In the genomic region with DNA sequence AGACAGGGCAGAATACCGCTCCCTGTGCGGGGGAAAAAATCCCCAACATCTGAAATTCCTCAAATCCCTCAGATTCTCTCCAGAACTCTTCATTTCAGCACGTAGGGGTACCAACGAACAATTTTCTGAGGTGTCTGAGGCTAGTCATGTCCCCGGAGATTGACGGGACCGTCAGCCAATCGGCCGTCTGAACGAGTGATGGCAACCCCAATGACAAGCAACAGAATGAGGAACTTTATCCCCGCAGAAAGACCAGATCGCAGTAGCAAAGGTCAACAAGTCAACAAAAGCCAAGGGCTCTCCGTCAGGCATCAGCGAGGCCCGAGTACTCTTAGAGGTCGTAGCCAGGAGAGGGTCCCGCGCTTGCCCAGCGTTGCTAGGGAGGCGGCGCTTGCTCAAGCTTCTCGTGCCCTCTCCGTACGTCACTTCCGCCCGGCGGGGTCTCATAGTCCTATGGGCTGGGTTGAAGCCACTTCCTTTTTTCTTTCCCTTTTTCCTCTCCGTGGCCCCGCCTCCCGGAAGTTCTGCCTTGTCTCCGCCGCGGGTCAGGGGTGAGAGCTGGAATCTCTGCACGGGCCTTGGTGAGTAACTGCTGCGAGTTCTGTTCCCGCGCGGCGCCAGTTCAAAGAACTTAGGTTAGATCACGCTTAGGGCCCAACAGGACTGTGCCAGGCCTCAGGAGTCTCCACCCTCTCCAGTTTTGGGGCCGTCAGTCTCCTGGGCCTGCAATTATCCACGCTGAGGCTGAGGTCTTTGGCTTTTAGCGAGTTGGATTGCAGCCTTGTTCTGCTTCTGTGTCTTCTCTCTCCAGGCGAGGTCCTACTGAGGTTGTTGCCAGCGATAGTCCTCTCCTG, we compare ENCODE assay signal across 8 cellular contexts. TPM values are rescaled to one million over a fixed set of nuclear protein-coding genes. Genes with fewer than 3 reads are reported as not detected.
DNase-seq lines count a peak whose midpoint lies in the region; ATAC-seq and TF ChIP-seq lines count a peak whose summit lies in the region.

A gene with protein sequence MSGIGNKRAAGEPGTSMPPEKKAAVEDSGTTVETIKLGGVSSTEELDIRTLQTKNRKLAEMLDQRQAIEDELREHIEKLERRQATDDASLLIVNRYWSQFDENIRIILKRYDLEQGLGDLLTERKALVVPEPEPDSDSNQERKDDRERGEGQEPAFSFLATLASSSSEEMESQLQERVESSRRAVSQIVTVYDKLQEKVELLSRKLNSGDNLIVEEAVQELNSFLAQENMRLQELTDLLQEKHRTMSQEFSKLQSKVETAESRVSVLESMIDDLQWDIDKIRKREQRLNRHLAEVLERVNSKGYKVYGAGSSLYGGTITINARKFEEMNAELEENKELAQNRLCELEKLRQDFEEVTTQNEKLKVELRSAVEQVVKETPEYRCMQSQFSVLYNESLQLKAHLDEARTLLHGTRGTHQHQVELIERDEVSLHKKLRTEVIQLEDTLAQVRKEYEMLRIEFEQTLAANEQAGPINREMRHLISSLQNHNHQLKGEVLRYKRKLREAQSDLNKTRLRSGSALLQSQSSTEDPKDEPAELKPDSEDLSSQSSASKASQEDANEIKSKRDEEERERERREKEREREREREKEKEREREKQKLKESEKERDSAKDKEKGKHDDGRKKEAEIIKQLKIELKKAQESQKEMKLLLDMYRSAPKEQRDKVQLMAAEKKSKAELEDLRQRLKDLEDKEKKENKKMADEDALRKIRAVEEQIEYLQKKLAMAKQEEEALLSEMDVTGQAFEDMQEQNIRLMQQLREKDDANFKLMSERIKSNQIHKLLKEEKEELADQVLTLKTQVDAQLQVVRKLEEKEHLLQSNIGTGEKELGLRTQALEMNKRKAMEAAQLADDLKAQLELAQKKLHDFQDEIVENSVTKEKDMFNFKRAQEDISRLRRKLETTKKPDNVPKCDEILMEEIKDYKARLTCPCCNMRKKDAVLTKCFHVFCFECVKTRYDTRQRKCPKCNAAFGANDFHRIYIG (plus strand): TSS at position 520 of the 854 bp plus-strand sequence. CDS start 1,571 bp downstream, outside the sequence.

- peaks cover 19% of the 10 kb centered on the region for H3K36me3 ChIP-seq in upper lobe of right lung

- peak within 1 kb of the TSS; percentile 100 for H3K27ac Mint-ChIP-seq in T-helper 1 cell treated with Interleukin-12 subunit alpha and Interleukin-12 subunit beta and Interleukin-4 antibody, amounts not matched to agents 30 μg/mL and 1 μg/mL, for 36 hours

- H3K4me1 ChIP-seq in upper lobe of right lung = peaks cover 12% of the 10 kb centered on the region

- DNase-seq in GM13977 (ENCODE audit: low spot score) (peak; percentile 90), NCI-H1694 (lab: John Stamatoyannopoulos, UW) (peak; percentile 96), amniotic stem cell (lab: John Stamatoyannopoulos, UW) (peak; percentile 99), left cardiac atrium (peak; percentile 100), posterior vena cava (ENCODE audit: low spot score) (peak; percentile 100), upper lobe of right lung (peak; percentile 100)

- peaks cover 12% of the 10 kb centered on the region for H3K36me3 Mint-ChIP-seq in T-helper 1 cell treated with Interleukin-12 subunit alpha and Interleukin-12 subunit beta and Interleukin-4 antibody, amounts not matched to agents 30 μg/mL and 1 μg/mL, for 36 hours (ENCODE audit: low read depth)

- peak within 1 kb of the TSS; percentile 68 for H3K4me3 ChIP-seq in upper lobe of right lung

- H3K27me3 Mint-ChIP-seq in T-helper 1 cell treated with Interleukin-12 subunit alpha and Interleukin-12 subunit beta and Interleukin-4 antibody, amounts not matched to agents 30 μg/mL and 1 μg/mL, for 36 hours (ENCODE audit: low read depth) = peaks cover 4% of the 10 kb centered on the region

- no peaks in the 10 kb centered on the region for H3K27me3 ChIP-seq in upper lobe of right lung

- H3K27ac ChIP-seq in upper lobe of right lung = peak within 1 kb of the TSS; percentile 97

- peak within 1 kb of the TSS; percentile 98 for H3K4me3 Mint-ChIP-seq in T-helper 1 cell treated with Interleukin-12 subunit alpha and Interleukin-12 subunit beta and Interleukin-4 antibody, amounts not matched to agents 30 μg/mL and 1 μg/mL, for 36 hours

- no peaks in the 10 kb centered on the region for H3K9me3 Mint-ChIP-seq in T-helper 1 cell treated with Interleukin-12 subunit alpha and Interleukin-12 subunit beta and Interleukin-4 antibody, amounts not matched to agents 30 μg/mL and 1 μg/mL, for 36 hours

- peaks cover 22% of the 10 kb centered on the region for H3K4me1 Mint-ChIP-seq in T-helper 1 cell treated with Interleukin-12 subunit alpha and Interleukin-12 subunit beta and Interleukin-4 antibody, amounts not matched to agents 30 μg/mL and 1 μg/mL, for 36 hours (ENCODE audit: low read depth)

- TF ChIP-seq CTCF in GM13977 (IDR thresholded peaks at IDR 0.05; ENCODE audit: extremely low read depth, insufficient read depth, missing control alignments) = no peak
- no peak for TF ChIP-seq CTCF in upper lobe of right lung (IDR thresholded peaks at IDR 0.05)

- in situ Hi-C loops in GM13977 (cut with MboI; ENCODE audit: low pct_unique_long_range_greater_than_20kb, low sequenced_read_pairs, unreplicated experiment) = no loop called here

- H3K9me3 ChIP-seq in upper lobe of right lung = no peaks in the 10 kb centered on the region

- intact Hi-C loops in left cardiac atrium (cut with DNase I) = loop anchor here (5.0 to 10.0 kb wide), 2 partner anchors 66 to 139 kb away; partner anchors contain the start of genes MRPL50 (in 1 of the 2) and ZNF189 (in 1 of the 2)
- intact Hi-C loops in posterior vena cava (cut with DNase I) = loop anchor here in 1 of 2 donors (5.0 kb wide), 1 partner anchor 109 kb away; no protein-coding TSS in a partner anchor
- intact Hi-C loops in upper lobe of right lung (cut with DNase I) = no loop called here

- ATAC-seq in HG02884 (IDR thresholded peaks at IDR 0.05; ENCODE audit: unreplicated experiment) (peak; percentile 95), left cardiac atrium (peak; percentile 98 to 99), upper lobe of right lung (peak; percentile 98)

RNA-seq across cellular contexts. Expression of the gene that starts here (rescaled TPM):
- 10 to 100 TPM; 39.8 to 41.1 TPM for total RNA-seq in left cardiac atrium
- total RNA-seq in posterior vena cava = 10 to 100 TPM; 33.1 to 45.5 TPM
- total RNA-seq in upper lobe of right lung = 48.1 TPM

Comparison
In these comparisons a context has a peak if more than half of its experiments do, and no peak if none do; other contexts are left out.
1. Peak in every context shown above with its lines: DNase-seq, ATAC-seq, H3K4me3 ChIP-seq and H3K27ac ChIP-seq.